8 cellular contexts compared by ENCODE assay signal in the genomic region with DNA sequence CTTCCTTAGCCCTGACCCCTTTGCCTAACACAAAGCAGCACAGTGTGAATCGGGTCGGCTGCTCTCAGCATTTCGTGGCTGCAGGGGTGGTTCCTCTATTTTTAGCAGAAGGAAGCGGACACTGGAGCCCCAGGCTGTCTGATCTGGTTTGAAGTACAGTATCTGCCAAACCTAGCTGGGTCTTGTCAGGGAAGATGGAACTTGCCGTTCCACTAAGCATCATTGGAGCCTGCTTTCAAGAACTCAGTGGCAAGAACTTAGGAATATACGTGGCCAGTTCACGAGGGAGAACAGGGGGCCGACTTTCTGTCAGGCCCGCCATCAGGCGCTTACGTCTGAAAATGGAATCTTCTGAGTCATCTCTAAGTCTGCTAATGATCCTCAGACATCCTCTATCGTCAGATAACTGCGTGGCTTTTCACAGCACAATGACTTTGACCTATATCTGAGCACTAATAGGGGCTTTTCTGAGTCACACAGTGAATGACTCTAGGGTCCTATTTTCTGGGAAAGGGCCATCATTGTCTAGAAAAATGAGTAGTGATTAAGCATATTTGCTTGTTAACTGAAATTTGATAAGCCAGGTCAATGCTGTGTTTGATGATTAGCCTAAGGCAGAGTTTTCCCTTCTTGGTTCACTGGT. TPM values are rescaled to one million over a fixed set of nuclear protein-coding genes. Genes with fewer than 3 reads are reported as not detected.
A peak's percentile ranks its signal among the peaks of the same experiment; 100 is the strongest.
DNase-seq lines count a peak whose midpoint lies in the region; ATAC-seq, FAIRE-seq and TF ChIP-seq lines count a peak whose summit lies in the region.

No MANE protein-coding gene starts in this region.

- H3K4me2 ChIP-seq in K562 (ENCODE audit: insufficient read depth, low read length), result peak overlapping the region; percentile 2; the same call in 1 of the 2 replicates

- intact Hi-C loops in K562 (cut with micrococcal nuclease), result no loop called here

- H3K36me3 ChIP-seq in K562 (ENCODE audit: control insufficient read depth, insufficient read depth, low read length), result peaks cover 40% of the 10 kb centered on the region; the same call in 2 of the 3 replicates

- no peaks in the 10 kb centered on the region for H3K9me1 ChIP-seq in K562 (ENCODE audit: control insufficient read depth, insufficient read depth, low read length)

- WGBS in K562 (ENCODE audit: insufficient coverage, low coverage, missing lambda C conversion rate), result 34% methylated on average over 13 of the region's 13 CpGs

- H3K9me3 ChIP-seq in K562 (replicated peaks; ENCODE audit: control insufficient read depth, insufficient read depth, low read depth, low read length), result no peaks in the 10 kb centered on the region

- TF ChIP-seq EP300 in K562 (IDR thresholded peaks at IDR 0.05; ENCODE audit: low read length), result no peak

- peaks cover 8% of the 10 kb centered on the region in 2 experiments; a peak in 4 of 5 replicates for H3K4me1 ChIP-seq in K562 (replicated peaks in 1 of 2; ENCODE audit: control insufficient read depth in 2 of 2, insufficient read depth in 2 of 2, low read length in 2 of 2)

- no peaks in the 10 kb centered on the region for H4K20me1 ChIP-seq in K562 (replicated peaks; ENCODE audit: control insufficient read depth, insufficient read depth, low read length)

- BruUV-seq in K562 (replicated peaks; lab: Mats Ljungman, UMichigan), result no TSS peak

- TF ChIP-seq CTCF in K562 (IDR thresholded peaks at IDR 0.05 in 2 of 3, conservative IDR thresholded peaks at IDR 0.05 in 1 of 3; ENCODE audit: insufficient read depth in 2 of 3, low read depth in 1 of 3, low read length in 3 of 3), result no peak

- H3K9ac ChIP-seq in K562 (ENCODE audit: insufficient read depth in 1 of 2, low read depth in 2 of 2, low read length in 2 of 2), result peak overlapping the region in 1 of 2 experiments; percentile 61; a peak in 1 of 4 replicates

- in situ Hi-C loops in K562 (cut with MboI), result loop anchor here (25.0 kb wide), 1 partner anchor 558 kb away; the partner anchor contains the start of gene EXOSC2

- peak; percentile 70 for ATAC-seq in GM18868 (IDR thresholded peaks at IDR 0.05; ENCODE audit: unreplicated experiment)
- ATAC-seq in HG03354 (IDR thresholded peaks at IDR 0.05; ENCODE audit: poor library complexity, severe bottlenecking, unreplicated experiment), result peak; percentile 82
- ATAC-seq in K562, result no peak; the same call in 2 of the 3 replicates
- ATAC-seq in left lobe of liver, result peak; percentile 64

- H3K27ac ChIP-seq in K562 (ENCODE audit: extremely low read depth, low read depth, low read length), result peak overlapping the region; percentile 14; the same call in 1 of the 3 replicates

- H3K79me2 ChIP-seq in K562 (ENCODE audit: control insufficient read depth, insufficient read depth, low read length), result no peaks in the 10 kb centered on the region

- FAIRE-seq in K562 (lab: Jason Lieb, UNC) (peak; percentile 19), frontal cortex (lab: Jason Lieb, UNC) (no peak)

- no peak for TF ChIP-seq RAD21 in K562 (CRISPR knock-in tag; conservative IDR thresholded peaks at IDR 0.05 in 1 of 2, IDR thresholded peaks at IDR 0.05 in 1 of 2)

- no peaks in the 10 kb centered on the region for H3K27me3 ChIP-seq in K562 (ENCODE audit: control insufficient read depth in 2 of 2, insufficient read depth in 2 of 2, low read length in 2 of 2)

- no peak overlapping the region for H2AFZ ChIP-seq in K562 (ENCODE audit: low read depth, low read length)

- TF ChIP-seq POLR2A in K562 (conservative IDR thresholded peaks at IDR 0.05), result no peak

- no peak overlapping the region for H3K4me3 ChIP-seq in K562

- POLR2A ChIA-PET in K562 (lab: Yijun Ruan, JAX), result interaction anchor here (1.2 to 1.7 kb wide), 3 partner anchors 9 to 54 kb away, joined by 3 to 4 read pairs (median 3); no protein-coding TSS in a partner anchor

- CTCF ChIA-PET in K562 (lab: Yijun Ruan, JAX; ENCODE audit: low intra/inter-chr PET ratio), result no interaction called here

- DNase-seq in T-helper 9 cell (peak; percentile 43), K562 (ENCODE audit: extremely low read depth in 1 of 4, low spot score in 3 of 4) (peak in 1 of 4 experiments; percentile 37), left lobe of liver (ENCODE audit: low spot score) (no peak), frontal cortex (ENCODE audit: low spot score in 2 of 2) (no peak), D341Med (ENCODE audit: low spot score) (no peak)
- DNase-seq in stimulated activated CD8-positive, alpha-beta memory T cell treated with anti-CD3 and anti-CD28 coated beads, Interleukin-15, amount 100 ng/mL, for 48 hours (ENCODE audit: low read depth in 2 of 2), result peak; percentile 34 to 52

TF ChIP-seq in K562, 482 proteins besides CTCF, POLR2A, EP300 and RAD21 (continues in another document):
- no peak for TF ChIP-seq HDAC8 (tag; IDR thresholded peaks at IDR 0.05)

RNA-seq across cellular contexts. Expression of gene NCS1, which starts 43.3 kb away (rescaled TPM):
- 6.1 and 14.0 TPM in 2 replicates for total RNA-seq in K562 (2011; cell fraction: chromatin; rRNA removed; ENCODE audit: low replicate concordance)
- 10.3 and 11.0 TPM in 2 replicates for total RNA-seq in K562 (2011; cell fraction: nucleolus; rRNA removed)
- 7.1 and 7.5 TPM in 2 replicates for total RNA-seq in K562 (2011; cell fraction: nucleoplasm; rRNA removed)
- 9.6 and 11.6 TPM in 2 replicates for total RNA-seq in K562 (2014; rRNA removed)
- total RNA-seq in K562 (2014; rRNA removed; fragmentation: Illumina TruSeq; extraction: Trizol), result 7.6 and 8.0 TPM in 2 replicates
- 6.9 and 7.4 TPM in 2 replicates for total RNA-seq in K562 (2015; rRNA removed; fragmentation: Illumina TruSeq; extraction: Trizol)
- 22.8 and 25.0 TPM in 2 replicates for total RNA-seq in K562 (2021)
- polyA plus RNA-seq in K562 (2011; rRNA removed), result 24.0 and 27.0 TPM in 2 replicates
- polyA plus RNA-seq in K562 (2011; cell fraction: cytosol; rRNA removed), result 25.2 and 37.2 TPM in 2 replicates
- polyA plus RNA-seq in K562 (2011; cell fraction: nucleus; rRNA removed), result 10.2 and 16.2 TPM in 2 replicates
- polyA plus RNA-seq in K562 (2012), result 9.2 and 10.6 TPM in 2 replicates
- polyA plus RNA-seq in K562 (2014; fragmentation: Illumina TruSeq; extraction: Trizol), result 10.5 and 19.7 TPM in 2 replicates
- polyA plus RNA-seq in K562 (2014; fragmentation: Nextera tagmentation; extraction: Ambion mirVana), result under 1 TPM; 0.28 to 0.66 TPM
- 11.2 and 13.1 TPM in 2 replicates for polyA plus RNA-seq in K562 (2014; rRNA removed)
- 12.8 and 20.5 TPM in 2 replicates for polyA minus RNA-seq in K562 (2011; rRNA and poly(A)+ RNA removed)
- polyA minus RNA-seq in K562 (2011; cell fraction: cytosol; rRNA and poly(A)+ RNA removed), result 14.7 and 17.9 TPM in 2 replicates
- polyA minus RNA-seq in K562 (2011; cell fraction: nucleus; rRNA and poly(A)+ RNA removed), result 3.1 and 3.7 TPM in 2 replicates
- total RNA-seq in left lobe of liver, result 2.5 TPM
- 229 TPM for total RNA-seq in frontal cortex

Comparison
In these comparisons a context has a peak if more than half of its experiments do, and no peak if none do; other contexts are left out.
1. DNase-seq: peak in T-helper 9 cell (single experiment) and stimulated activated CD8-positive, alpha-beta memory T cell treated with anti-CD3 and anti-CD28 coated beads, Interleukin-15, amount 100 ng/mL, for 48 hours (2 of 2); none in left lobe of liver (single experiment), frontal cortex (0 of 2) and D341Med (single experiment).